13 cellular contexts compared by ENCODE assay signal in the genomic region with DNA sequence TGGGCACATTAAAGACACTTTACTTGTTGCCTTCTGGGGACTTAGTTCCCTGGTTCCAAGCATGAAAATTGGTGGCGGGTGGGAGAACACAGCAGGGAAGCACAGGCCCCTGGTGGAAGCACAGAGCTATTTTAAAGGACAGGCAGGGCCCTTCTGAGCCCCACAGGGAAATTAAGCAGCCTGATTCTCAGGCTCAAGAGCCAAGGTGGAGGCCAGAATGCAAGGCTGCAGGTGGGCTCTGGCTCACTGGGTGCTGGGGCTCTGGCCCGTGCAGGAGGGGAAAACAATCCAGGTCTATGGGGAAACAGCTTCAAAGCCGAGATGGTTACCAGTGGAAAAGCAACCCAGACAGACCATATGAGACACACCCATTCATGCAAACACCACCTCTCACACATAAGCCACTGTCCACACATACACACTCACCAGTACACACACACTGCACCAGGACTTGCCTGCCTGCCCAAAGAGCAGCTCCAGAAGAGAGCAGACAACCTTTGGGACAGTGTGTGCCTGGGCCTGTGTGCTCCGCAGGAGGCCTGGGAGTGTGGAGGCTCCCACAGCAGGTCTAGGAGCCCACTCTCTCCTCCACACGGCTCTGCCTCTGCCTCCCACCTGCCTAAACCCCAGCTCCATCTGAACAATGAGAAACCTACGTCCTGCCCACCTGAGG. TPM values are rescaled to one million over a fixed set of nuclear protein-coding genes. Genes with fewer than 3 reads are reported as not detected.
A peak's percentile ranks its signal among the peaks of the same experiment; 100 is the strongest.
DNase-seq lines count a peak whose midpoint lies in the region; ATAC-seq and TF ChIP-seq lines count a peak whose summit lies in the region.
"Had no signal": no experiment of that assay in that cellular context is flagged by ENCODE, and none has a peak within 500 bp of the region (broad histone marks: within the 10 kb centered on the region; RNA-seq: fewer than 3 reads in every experiment).

No MANE protein-coding gene starts in this region.

- H3K36me3 ChIP-seq in SU-DHL-6 (ENCODE audit: low read length), result no peaks in the 10 kb centered on the region
- no peaks in the 10 kb centered on the region for H3K36me3 ChIP-seq in lower lobe of right lung
- H3K36me3 ChIP-seq in transverse colon, result no peaks in the 10 kb centered on the region

- no peaks in the 10 kb centered on the region for H4K20me1 ChIP-seq in SU-DHL-6 (ENCODE audit: low read depth, low read length)

- H3F3A ChIP-seq in SU-DHL-6 (ENCODE audit: insufficient read depth), result peaks cover 51% of the 10 kb centered on the region

- H3K27me3 ChIP-seq in SU-DHL-6 (ENCODE audit: low read length) (no peaks in the 10 kb centered on the region), lower lobe of right lung (ENCODE audit: low read depth) (no peaks in the 10 kb centered on the region), transverse colon (no peaks in the 10 kb centered on the region)
- H3K27me3 ChIP-seq: body of pancreas had no signal

- H3K4me3 Mint-ChIP-seq in activated naive CD4-positive, alpha-beta T cell treated with anti-CD3 and anti-CD28 coated beads, Interleukin-2, amount 50 U/mL, for 24 hours, result no peak overlapping the region

- no peaks in the 10 kb centered on the region for H3K36me3 Mint-ChIP-seq in activated naive CD4-positive, alpha-beta T cell treated with anti-CD3 and anti-CD28 coated beads, Interleukin-2, amount 50 U/mL, for 24 hours

- WGBS in transverse colon (ENCODE audit: low coverage in 1 of 2), 2 donors, result 54% methylated on average over 6 of the region's 6 CpGs; no CpG with 5 or more reads in 1 of the 2 donors

- intact Hi-C loops in lower lobe of right lung (cut with DNase I), result no loop called here
- intact Hi-C loops in transverse colon (cut with DNase I; ENCODE audit: low total_unique reads), result no loop called here

- peaks cover 64% of the 10 kb centered on the region for H3K79me2 ChIP-seq in SU-DHL-6 (ENCODE audit: insufficient read depth, low read length)

- no peaks in the 10 kb centered on the region for H3K9me3 ChIP-seq in SU-DHL-6 (ENCODE audit: insufficient read depth, low read length)
- no peaks in the 10 kb centered on the region for H3K9me3 ChIP-seq in lower lobe of right lung
- H3K9me3 ChIP-seq in transverse colon, result no peaks in the 10 kb centered on the region
- H3K9me3 ChIP-seq: body of pancreas had no signal

- H3K27ac Mint-ChIP-seq in activated naive CD4-positive, alpha-beta T cell treated with anti-CD3 and anti-CD28 coated beads, Interleukin-2, amount 50 U/mL, for 24 hours, result peak overlapping the region; percentile 68

- H3K9ac ChIP-seq in SU-DHL-6 (ENCODE audit: low read length), result peak overlapping the region; percentile 69

- H3K27ac ChIP-seq in SU-DHL-6 (ENCODE audit: low read depth, low read length) (peak overlapping the region; percentile 93), lower lobe of right lung (peak overlapping the region; percentile 73), transverse colon (peak overlapping the region; percentile 66 to 87 (median 78))

- H3K4me2 ChIP-seq in SU-DHL-6 (ENCODE audit: low read depth, low read length, poor library complexity, severe bottlenecking), result peak overlapping the region; percentile 79

- H3K4me3 ChIP-seq in SU-DHL-6 (ENCODE audit: insufficient read depth, low read length, poor library complexity, severe bottlenecking) (peak overlapping the region; percentile 43), lower lobe of right lung (no peak overlapping the region), transverse colon (no peak overlapping the region)
- H3K4me3 ChIP-seq: body of pancreas had no signal

- in situ Hi-C loops in transverse colon (cut with MboI; ENCODE audit: low pct_ligation_motif_present in 1 of 4, low pct_unique_long_range_greater_than_20kb in 1 of 4, low sequenced_read_pairs in 3 of 4), result no loop called here

- H3K4me1 ChIP-seq in lower lobe of right lung (peaks cover 36% of the 10 kb centered on the region), transverse colon (peaks cover 27 to 46% (median 32%) of the 10 kb centered on the region in 4 donors)

- no peak for DNase-seq in activated naive CD4-positive, alpha-beta T cell (lab: John Stamatoyannopoulos, UW)
- DNase-seq in lower lobe of right lung (no peak), transverse colon (peak; percentile 50), hypothalamus (lab: John Stamatoyannopoulos, UW) (no peak)
- DNase-seq in activated CD8-positive, alpha-beta memory T cell treated with anti-CD3 and anti-CD28 coated beads for 24 hours, result no peak
- DNase-seq: activated CD4-positive, alpha-beta T cell treated with anti-CD3 and anti-CD28 coated beads for 4 hours; body of pancreas; NCI-H2029 treated with DMSO at 0.1 percent for 48 hours; SHP77 treated with DMSO at 0.1 percent for 48 hours had no signal

- peak; percentile 20 for TF ChIP-seq POLR2A in transverse colon (IDR thresholded peaks at IDR 0.05)

- TF ChIP-seq CTCF in SU-DHL-6 (IDR thresholded peaks at IDR 0.05; ENCODE audit: insufficient read depth, low read length, poor library complexity, severe bottlenecking) (no peak), lower lobe of right lung (IDR thresholded peaks at IDR 0.05) (no peak), transverse colon (IDR thresholded peaks at IDR 0.05) (no peak)

- ATAC-seq in lower lobe of right lung (no peak), HG03354 (IDR thresholded peaks at IDR 0.05; ENCODE audit: poor library complexity, severe bottlenecking, unreplicated experiment) (no peak)
- ATAC-seq: body of pancreas had no signal

- no peak for TF ChIP-seq EP300 in transverse colon (IDR thresholded peaks at IDR 0.05; ENCODE audit: low read depth)

- H3K9me3 Mint-ChIP-seq in activated naive CD4-positive, alpha-beta T cell treated with anti-CD3 and anti-CD28 coated beads, Interleukin-2, amount 50 U/mL, for 24 hours, result no peaks in the 10 kb centered on the region

- H3K9me2 ChIP-seq in SU-DHL-6 (replicated peaks; ENCODE audit: insufficient read depth, low read length), result no peaks in the 10 kb centered on the region

- no peaks in the 10 kb centered on the region for H3K27me3 Mint-ChIP-seq in activated naive CD4-positive, alpha-beta T cell treated with anti-CD3 and anti-CD28 coated beads, Interleukin-2, amount 50 U/mL, for 24 hours

- H2AFZ ChIP-seq in SU-DHL-6 (ENCODE audit: low read depth, low read length, severe bottlenecking), result no peak overlapping the region

- H3K4me1 Mint-ChIP-seq in activated naive CD4-positive, alpha-beta T cell treated with anti-CD3 and anti-CD28 coated beads, Interleukin-2, amount 50 U/mL, for 24 hours, result peaks cover 35% of the 10 kb centered on the region

RNA-seq across cellular contexts. Expression of a gene that starts 30.6 kb away (rescaled TPM):
- total RNA-seq in lower lobe of right lung, result 36.5 TPM
- total RNA-seq in transverse colon, result 10 to 100 TPM; 30.4 to 47.1 (median 38.1) TPM

RNA-seq across cellular contexts. Expression of a gene that starts 42.4 kb away (rescaled TPM):
- total RNA-seq in lower lobe of right lung, result 947 TPM
- total RNA-seq in transverse colon, result 1 to 10 TPM in 1 of 4 donors, not detected in 3; 1.5 TPM
- total RNA-seq: kidney epithelial cell had no signal

Comparison
In these comparisons a context has a peak if more than half of its experiments do, and no peak if none do; other contexts are left out.
1. RNA of a gene that starts 42.4 kb away (total RNA-seq): 947 TPM in lower lobe of right lung (single experiment); 1.5 TPM in transverse colon; every median in the first group is over 100 times any median in the second.
2. Peak in every context shown above with its lines, with median percentiles within 50 percentile points of each other: H3K27ac ChIP-seq.